In the genomic region with DNA sequence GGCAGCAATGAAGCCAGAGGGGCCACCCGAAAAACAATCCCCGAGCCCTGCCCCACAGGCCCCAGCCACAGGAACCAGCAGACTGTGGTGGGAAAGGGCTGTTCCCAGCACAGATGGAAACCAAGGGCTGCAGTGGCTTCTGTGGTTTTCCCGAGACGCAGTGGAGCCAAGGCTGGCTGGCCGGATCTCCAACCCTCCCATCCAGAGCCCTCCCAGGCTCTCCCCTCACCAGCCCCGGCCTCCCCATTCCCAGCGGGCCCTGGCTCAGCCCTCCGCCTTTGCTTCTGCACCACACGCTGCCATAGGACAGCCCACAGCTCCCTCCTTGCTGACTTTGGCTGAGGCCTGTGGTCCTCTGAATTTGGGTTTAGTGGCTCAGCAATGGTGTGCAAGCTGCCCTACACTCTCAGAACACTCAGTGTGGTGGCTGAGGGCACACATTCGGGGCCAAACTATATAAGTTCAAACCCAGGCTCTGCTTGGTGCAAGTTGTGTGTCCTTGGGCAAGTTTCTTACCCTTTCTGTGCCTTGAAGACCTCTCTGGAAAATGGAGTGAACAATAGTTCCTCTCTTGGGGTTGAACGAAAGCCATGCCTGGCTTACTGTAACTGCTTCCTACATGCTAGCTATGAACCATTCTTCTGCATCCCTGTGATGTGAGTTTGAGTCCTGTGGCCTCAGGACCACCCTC, we compare ENCODE assay signal across 15 cellular contexts.
A peak's percentile ranks its signal among the peaks of the same experiment; 100 is the strongest.
DNase-seq lines count a peak whose midpoint lies in the region; ATAC-seq and TF ChIP-seq lines count a peak whose summit lies in the region.
"Had no signal": no experiment of that assay in that cellular context is flagged by ENCODE, and none has a peak within 500 bp of the region (broad histone marks: within the 10 kb centered on the region; RNA-seq: fewer than 3 reads in every experiment).

No MANE protein-coding gene starts in this region.

- POLR2A ChIA-PET in MCF 10A (lab: Yijun Ruan, JAX) = no interaction called here

- peaks cover 5 to 21% of the 10 kb centered on the region in 2 donors for H3K4me1 ChIP-seq in breast epithelium
- peaks cover 60% of the 10 kb centered on the region for H3K4me1 ChIP-seq in mammary epithelial cell (ENCODE audit: insufficient read depth, low read length)
- H3K4me1 ChIP-seq in gastroesophageal sphincter = peaks cover 0 to 58% (median 15%) of the 10 kb centered on the region in 3 donors
- H3K4me1 ChIP-seq in osteoblast (ENCODE audit: insufficient read depth, low read length) = peaks cover 41% of the 10 kb centered on the region
- peaks cover 0 to 2% of the 10 kb centered on the region in 2 donors for H3K4me1 ChIP-seq in aorta (ENCODE audit: control insufficient read depth in 1 of 2, insufficient read depth in 2 of 2, low read length in 2 of 2)

- H3K4me3 ChIP-seq in breast epithelium (no peak overlapping the region), mammary epithelial cell (replicated peaks in 1 of 3; ENCODE audit: insufficient read depth in 1 of 3, low read depth in 2 of 3, low read length in 3 of 3) (no peak overlapping the region), gastroesophageal sphincter (no peak overlapping the region), osteoblast (ENCODE audit: insufficient read depth, low read length) (no peak overlapping the region), aorta (ENCODE audit: low read length in 2 of 2) (no peak overlapping the region)

- dilution Hi-C loops in mammary epithelial cell (cut with HindIII; ENCODE audit: low sequenced_read_pairs) = no loop called here

- H3K9ac ChIP-seq in mammary epithelial cell (ENCODE audit: insufficient read depth, low read length) = no peak overlapping the region

- H3K4me2 ChIP-seq in mammary epithelial cell (ENCODE audit: insufficient read depth, low read depth, low read length) = no peak overlapping the region
- H3K4me2 ChIP-seq in osteoblast (ENCODE audit: insufficient read depth, low read length) = no peak overlapping the region

- CTCF ChIA-PET in mammary epithelial cell (lab: Charles Lee; ENCODE audit: low non-redundant PET) (no interaction called here), MCF 10A (lab: Yijun Ruan, JAX) (interaction anchor here (0.8 kb wide), 1 partner anchor 26 kb away, joined by 3 read pairs; no protein-coding TSS in a partner anchor)

- H3K27me3 ChIP-seq in breast epithelium (no peaks in the 10 kb centered on the region), mammary epithelial cell (ENCODE audit: insufficient read depth, low read length) (no peaks in the 10 kb centered on the region), gastroesophageal sphincter (no peaks in the 10 kb centered on the region), osteoblast (ENCODE audit: insufficient read depth, low read length) (no peaks in the 10 kb centered on the region), aorta (ENCODE audit: control insufficient read depth in 1 of 2, insufficient read depth in 2 of 2, low read length in 1 of 2) (no peaks in the 10 kb centered on the region)
- H3K27me3 ChIP-seq: foreskin keratinocyte had no signal

- no peaks in the 10 kb centered on the region for H3K27me3 Mint-ChIP-seq in MCF 10A (ENCODE audit: insufficient read depth, unreplicated experiment)
- H3K27me3 Mint-ChIP-seq: dendritic cell treated with granulocyte-macrophage colony-stimulating factor and Interleukin-4, amounts not matched to agents 40 ng/mL and 50 ng/mL, for 4 days; naive B cell had no signal

- no peak for TF ChIP-seq POLR2A in breast epithelium (IDR thresholded peaks at IDR 0.05)
- no peak for TF ChIP-seq POLR2A in gastroesophageal sphincter (IDR thresholded peaks at IDR 0.05)

- no peaks in the 10 kb centered on the region for H4K20me1 ChIP-seq in mammary epithelial cell (ENCODE audit: insufficient read depth, low read length)
- no peaks in the 10 kb centered on the region for H4K20me1 ChIP-seq in osteoblast (ENCODE audit: insufficient read depth, low read length)

- H3K27ac Mint-ChIP-seq in MCF 10A (ENCODE audit: low read depth, unreplicated experiment) = no peak overlapping the region
- H3K27ac Mint-ChIP-seq: activated naive CD8-positive, alpha-beta T cell treated with anti-CD3 and anti-CD28 coated beads, Interleukin-2, amount 10 ng/mL, durations not matched to agents 7 days and 5 days; dendritic cell treated with granulocyte-macrophage colony-stimulating factor and Interleukin-4, amounts not matched to agents 40 ng/mL and 50 ng/mL, for 4 days had no signal

- no peak overlapping the region for H2AFZ ChIP-seq in mammary epithelial cell (ENCODE audit: low read depth, low read length)
- no peak overlapping the region for H2AFZ ChIP-seq in osteoblast (ENCODE audit: low read length)

- in situ Hi-C loops in mammary epithelial cell (cut with MboI; ENCODE audit: low sequenced_read_pairs in 2 of 2) = no loop called here

- WGBS in mammary epithelial cell (ENCODE audit: low coverage, missing lambda C conversion rate) = 76% methylated on average over 7 of the region's 11 CpGs
- WGBS in gastroesophageal sphincter (ENCODE audit: low coverage in 1 of 2), 2 donors = 78% methylated on average over 3 of the region's 11 CpGs; no CpG with 5 or more reads in 1 of the 2 donors
- WGBS in aorta, 2 donors = 8 to 13% methylated on average over 11 of the region's 11 CpGs

- H3K9me3 Mint-ChIP-seq in MCF 10A (ENCODE audit: unreplicated experiment) = no peaks in the 10 kb centered on the region
- H3K9me3 Mint-ChIP-seq: activated naive CD8-positive, alpha-beta T cell treated with anti-CD3 and anti-CD28 coated beads, Interleukin-2, amount 10 ng/mL, durations not matched to agents 7 days and 5 days; dendritic cell treated with granulocyte-macrophage colony-stimulating factor and Interleukin-4, amounts not matched to agents 40 ng/mL and 50 ng/mL, for 4 days; immature natural killer cell had no signal

- H3K36me3 ChIP-seq in breast epithelium (no peaks in the 10 kb centered on the region), mammary epithelial cell (ENCODE audit: insufficient read depth, low read length) (no peaks in the 10 kb centered on the region), gastroesophageal sphincter (no peaks in the 10 kb centered on the region), osteoblast (ENCODE audit: insufficient read depth, low read length) (no peaks in the 10 kb centered on the region), aorta (ENCODE audit: control insufficient read depth in 1 of 2, insufficient read depth in 2 of 2, low read length in 1 of 2) (no peaks in the 10 kb centered on the region)

- ATAC-seq in gastroesophageal sphincter (no peak), aorta (ENCODE audit: low FRiP score) (peak; percentile 84), HG03571 (IDR thresholded peaks at IDR 0.05; ENCODE audit: unreplicated experiment) (no peak)

- H3K27ac ChIP-seq in breast epithelium (peak overlapping the region; percentile 73 to 77), mammary epithelial cell (ENCODE audit: insufficient read depth, low read depth, low read length) (no peak overlapping the region), gastroesophageal sphincter (peak overlapping the region; percentile 2 to 84 (median 76)), osteoblast (ENCODE audit: low read depth, low read length) (peak overlapping the region; percentile 91), aorta (ENCODE audit: low read depth in 1 of 2, low read length in 2 of 2) (peak overlapping the region; percentile 3 to 89)
- H3K27ac ChIP-seq: foreskin keratinocyte had no signal

- BruUV-seq in mammary epithelial cell (replicated peaks; lab: Mats Ljungman, UMichigan) = no TSS peak
- no TSS peak for BruUV-seq in MCF 10A (replicated peaks; lab: Mats Ljungman, UMichigan)

- H3K4me3 Mint-ChIP-seq in MCF 10A (ENCODE audit: unreplicated experiment) = no peak overlapping the region
- H3K4me3 Mint-ChIP-seq: activated naive CD8-positive, alpha-beta T cell treated with anti-CD3 and anti-CD28 coated beads, Interleukin-2, amount 10 ng/mL, durations not matched to agents 7 days and 5 days; dendritic cell treated with granulocyte-macrophage colony-stimulating factor and Interleukin-4, amounts not matched to agents 40 ng/mL and 50 ng/mL, for 4 days; immature natural killer cell; naive B cell had no signal

- H3K9me3 ChIP-seq in breast epithelium (no peaks in the 10 kb centered on the region), mammary epithelial cell (replicated peaks; ENCODE audit: insufficient read depth, low read length) (no peaks in the 10 kb centered on the region), gastroesophageal sphincter (no peaks in the 10 kb centered on the region), osteoblast (ENCODE audit: low read depth, low read length) (no peaks in the 10 kb centered on the region), aorta (ENCODE audit: control insufficient read depth, low read length) (no peaks in the 10 kb centered on the region)

- peaks cover 6% of the 10 kb centered on the region for H3K4me1 Mint-ChIP-seq in MCF 10A (ENCODE audit: insufficient read depth, unreplicated experiment)
- H3K4me1 Mint-ChIP-seq: immature natural killer cell had no signal

- DNase-seq in breast epithelium (ENCODE audit: low spot score in 2 of 2) (no peak), mammary epithelial cell (no peak), osteoblast (ENCODE audit: insufficient read length, low spot score, missing footprints) (peak; percentile 89), aorta (peak; percentile 88), MCF 10A (ENCODE audit: unreplicated experiment) (no peak)
- no peak for DNase-seq in stimulated activated CD4-positive, alpha-beta T cell treated with anti-CD3 and anti-CD28 coated beads, Interleukin-15, amount 100 ng/mL, for 24 hours
- DNase-seq: activated CD8-positive, alpha-beta memory T cell treated with anti-CD3 and anti-CD28 coated beads, Interleukin-2, amount 50 U/mL, for 48 hours; activated naive CD8-positive, alpha-beta T cell treated with anti-CD3 and anti-CD28 coated beads, Interleukin-2, amount 10 ng/mL, durations not matched to agents 7 days and 5 days; GOT3; immature natural killer cell; naive B cell had no signal

- no peak for TF ChIP-seq EP300 in gastroesophageal sphincter (IDR thresholded peaks at IDR 0.05)

- TF ChIP-seq CTCF in breast epithelium (IDR thresholded peaks at IDR 0.05) = no peak
- TF ChIP-seq CTCF in mammary epithelial cell (conservative IDR thresholded peaks at IDR 0.05 in 1 of 2, IDR thresholded peaks at IDR 0.05 in 1 of 2; ENCODE audit: extremely low read depth in 1 of 2, insufficient read depth in 1 of 2, low read depth in 1 of 2, low read length in 2 of 2) = no peak
- no peak for TF ChIP-seq CTCF in gastroesophageal sphincter (IDR thresholded peaks at IDR 0.05)
- TF ChIP-seq CTCF in osteoblast (IDR thresholded peaks at IDR 0.05; ENCODE audit: extremely low read depth, low read depth, low read length) = no peak
- TF ChIP-seq CTCF in MCF 10A (IDR thresholded peaks at IDR 0.05; ENCODE audit: unreplicated experiment) = no peak

- H3K36me3 Mint-ChIP-seq in MCF 10A (ENCODE audit: insufficient read depth, unreplicated experiment) = no peaks in the 10 kb centered on the region
- H3K36me3 Mint-ChIP-seq: activated naive CD8-positive, alpha-beta T cell treated with anti-CD3 and anti-CD28 coated beads, Interleukin-2, amount 10 ng/mL, durations not matched to agents 7 days and 5 days; immature natural killer cell; naive B cell had no signal

- intact Hi-C loops in breast epithelium (cut with DNase I; ENCODE audit: low total_unique reads) = no loop called here
- intact Hi-C loops in mammary epithelial cell (cut with micrococcal nuclease) = no loop called here
- intact Hi-C loops in aorta (cut with DNase I) = no loop called here
- intact Hi-C loops in MCF 10A (cut with micrococcal nuclease) = no loop called here

- H3K79me2 ChIP-seq in mammary epithelial cell (ENCODE audit: insufficient read depth, low read length) (peaks cover 2% of the 10 kb centered on the region), osteoblast (ENCODE audit: insufficient read depth, low read length) (peaks cover 7% of the 10 kb centered on the region)

Comparison
In these comparisons a context has a peak if more than half of its experiments do, and no peak if none do; other contexts are left out.
1. DNase-seq: peak in osteoblast (single experiment) and aorta (2 of 2); none in breast epithelium (0 of 2), mammary epithelial cell (single experiment), MCF 10A (single experiment) and stimulated activated CD4-positive, alpha-beta T cell treated with anti-CD3 and anti-CD28 coated beads, Interleukin-15, amount 100 ng/mL, for 24 hours (single experiment).